28 cellular contexts compared by ENCODE assay signal in the genomic region with DNA sequence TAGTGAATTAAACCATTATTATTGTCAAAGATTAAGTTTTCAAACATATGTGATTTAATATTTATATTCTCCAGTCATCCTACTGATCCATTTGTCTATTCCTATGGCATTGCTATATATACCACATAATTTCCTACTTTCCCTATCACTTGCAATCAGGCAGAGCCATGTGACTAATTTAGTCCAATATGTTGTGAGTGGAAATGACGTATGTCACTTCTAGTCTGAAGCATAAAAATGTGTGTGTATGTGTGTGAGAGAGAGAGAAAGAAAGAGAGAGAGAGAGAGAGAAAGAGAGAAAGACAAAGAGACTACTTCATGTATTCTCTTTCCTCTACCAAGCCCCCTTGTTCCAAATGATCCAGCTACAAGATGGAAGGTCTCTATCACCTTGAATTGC. TPM values are rescaled to one million over a fixed set of nuclear protein-coding genes. Genes with fewer than 3 reads are reported as not detected.
DNase-seq lines count a peak whose midpoint lies in the region; ATAC-seq, FAIRE-seq and TF ChIP-seq lines count a peak whose summit lies in the region.
"Had no signal": no experiment of that assay in that cellular context is flagged by ENCODE, and none has a peak within 500 bp of the region (broad histone marks: within the 10 kb centered on the region; RNA-seq: fewer than 3 reads in every experiment).

No MANE protein-coding gene starts in this region.

- peaks cover 40% of the 10 kb centered on the region for H3K27me3 Mint-ChIP-seq in CD4-positive, alpha-beta T cell
- H3K27me3 Mint-ChIP-seq in central memory CD8-positive, alpha-beta T cell: peaks cover 38% of the 10 kb centered on the region

- no peaks in the 10 kb centered on the region for H3F3A ChIP-seq in SU-DHL-6 (ENCODE audit: insufficient read depth)

- no peak overlapping the region for H3K27ac ChIP-seq in CD4-positive, alpha-beta T cell (ENCODE audit: low read depth, low read length)
- H3K27ac ChIP-seq in DND-41 (ENCODE audit: low read length) (peak overlapping the region; percentile 76), SU-DHL-6 (ENCODE audit: low read depth, low read length) (no peak overlapping the region), pancreas (no peak overlapping the region)
- H3K27ac ChIP-seq: C4-2B, Peyer's patch, SK-N-MC had no signal

- no peaks in the 10 kb centered on the region for H3K36me3 Mint-ChIP-seq in CD4-positive, alpha-beta T cell (ENCODE audit: low read depth)
- H3K36me3 Mint-ChIP-seq in central memory CD8-positive, alpha-beta T cell (ENCODE audit: insufficient read depth): peaks cover 5% of the 10 kb centered on the region

- H3K36me3 ChIP-seq in DND-41 (ENCODE audit: insufficient read depth, low read length) (no peaks in the 10 kb centered on the region), SU-DHL-6 (ENCODE audit: low read length) (no peaks in the 10 kb centered on the region), pancreas (no peaks in the 10 kb centered on the region)
- H3K36me3 ChIP-seq: MG63, Peyer's patch had no signal

- peak overlapping the region; percentile 58 for H3K4me3 Mint-ChIP-seq in CD4-positive, alpha-beta T cell
- peak overlapping the region; percentile 4 for H3K4me3 Mint-ChIP-seq in central memory CD8-positive, alpha-beta T cell

- H3K9ac ChIP-seq in DND-41 (ENCODE audit: low read depth, low read length) (peak overlapping the region; percentile 10; the same call in 1 of the 2 replicates), SU-DHL-6 (ENCODE audit: low read length) (no peak overlapping the region)

- POLR2A ChIA-PET in CD4-positive, alpha-beta T cell (lab: Charles Lee): no interaction called here

- H3K9me3 Mint-ChIP-seq in CD4-positive, alpha-beta T cell: peaks cover 3% of the 10 kb centered on the region
- no peaks in the 10 kb centered on the region for H3K9me3 Mint-ChIP-seq in central memory CD8-positive, alpha-beta T cell

- H4K20me1 ChIP-seq in DND-41 (ENCODE audit: insufficient read depth, low read length) (no peaks in the 10 kb centered on the region), SU-DHL-6 (ENCODE audit: low read depth, low read length) (no peaks in the 10 kb centered on the region)

- H2AFZ ChIP-seq in DND-41 (ENCODE audit: low read depth, low read length) (peak overlapping the region; percentile 74), SU-DHL-6 (ENCODE audit: low read depth, low read length, severe bottlenecking) (no peak overlapping the region)

- H3K4me2 ChIP-seq in DND-41 (ENCODE audit: insufficient read depth, low read length): peak overlapping the region; percentile 62
- H3K4me2 ChIP-seq in SU-DHL-6 (ENCODE audit: low read depth, low read length, poor library complexity, severe bottlenecking): peak overlapping the region; percentile 27

- TF ChIP-seq CTCF in CD4-positive, alpha-beta T cell (IDR thresholded peaks at IDR 0.05): no peak
- no peak for TF ChIP-seq CTCF in DND-41 (IDR thresholded peaks at IDR 0.05; ENCODE audit: borderline replicate concordance, extremely low read depth, low read length, poor library complexity, severe bottlenecking)
- TF ChIP-seq CTCF in SU-DHL-6 (IDR thresholded peaks at IDR 0.05; ENCODE audit: insufficient read depth, low read length, poor library complexity, severe bottlenecking): no peak
- no peak for TF ChIP-seq CTCF in pancreas (IDR thresholded peaks at IDR 0.05)

- no peaks in the 10 kb centered on the region for H3K9me2 ChIP-seq in SU-DHL-6 (replicated peaks; ENCODE audit: insufficient read depth, low read length)

- peak overlapping the region; percentile 54 for H3K27ac Mint-ChIP-seq in CD4-positive, alpha-beta T cell
- peak overlapping the region; percentile 69 for H3K27ac Mint-ChIP-seq in central memory CD8-positive, alpha-beta T cell (ENCODE audit: low read depth)

- no peak for DNase-seq in CD4-positive, alpha-beta T cell
- no peak for DNase-seq in DND-41
- DNase-seq in central memory CD8-positive, alpha-beta T cell (ENCODE audit: low spot score in 2 of 2): no peak
- DNase-seq in COR-L47 (lab: John Stamatoyannopoulos, UW): no peak
- DNase-seq in pancreas: no peak
- DNase-seq: EL, GDM1, Kasumi-1, MG63, NCI-H1417, NCI-H1694, NCI-H2081 treated with DMSO at 0.1 percent for 48 hours, NCI-H2171, NCI-H226, NCI-H510A, NCI-H69, Peyer's patch, SIG-M5, SW 1271 had no signal

- H3K79me2 ChIP-seq in DND-41 (ENCODE audit: insufficient read depth, low read length): no peaks in the 10 kb centered on the region
- H3K79me2 ChIP-seq in SU-DHL-6 (ENCODE audit: insufficient read depth, low read length): no peaks in the 10 kb centered on the region

- H3K4me1 ChIP-seq in DND-41 (ENCODE audit: insufficient read depth, low read length) (peaks cover 30% of the 10 kb centered on the region), pancreas (no peaks in the 10 kb centered on the region)
- H3K4me1 ChIP-seq: Peyer's patch had no signal

- H3K4me1 Mint-ChIP-seq in CD4-positive, alpha-beta T cell (ENCODE audit: low read depth): peaks cover 11% of the 10 kb centered on the region
- peaks cover 6% of the 10 kb centered on the region for H3K4me1 Mint-ChIP-seq in central memory CD8-positive, alpha-beta T cell

- ATAC-seq in CD4-positive, alpha-beta T cell (ENCODE audit: poor library complexity): peak; percentile 44
- ATAC-seq in DND-41 (ENCODE audit: insufficient read depth, low read depth) (peak; percentile 90), HG02623 (IDR thresholded peaks at IDR 0.05; ENCODE audit: unreplicated experiment) (no peak), pancreas (no peak)
- peak; percentile 67 for ATAC-seq in central memory CD8-positive, alpha-beta T cell (replicated peaks; ENCODE audit: extremely low read depth, poor library complexity, severe bottlenecking)
- ATAC-seq: HCT116, K562 had no signal

- intact Hi-C loops in CD4-positive, alpha-beta T cell (cut with DNase I, micrococcal nuclease): no loop called here
- intact Hi-C loops in pancreas (cut with DNase I): no loop called here

- FAIRE-seq in pancreas (lab: Jason Lieb, UNC): no peak
- FAIRE-seq: GM12892, K562 had no signal

- CTCF ChIA-PET in CD4-positive, alpha-beta T cell (lab: Charles Lee): no interaction called here

- no peaks in the 10 kb centered on the region for H3K9me3 ChIP-seq in CD4-positive, alpha-beta T cell (ENCODE audit: control insufficient read depth, low read length)
- H3K9me3 ChIP-seq in DND-41 (ENCODE audit: insufficient read depth, low read length, severe bottlenecking): no peaks in the 10 kb centered on the region
- H3K9me3 ChIP-seq in SU-DHL-6 (ENCODE audit: insufficient read depth, low read length): no peaks in the 10 kb centered on the region
- no peaks in the 10 kb centered on the region for H3K9me3 ChIP-seq in pancreas
- H3K9me3 ChIP-seq: MG63, Peyer's patch had no signal

- WGBS in pancreas, 2 donors: 82 to 97% methylated on average over 1 of the region's 1 CpG

- H3K27me3 ChIP-seq in CD4-positive, alpha-beta T cell (ENCODE audit: control insufficient read depth, insufficient read depth, low read length): no peaks in the 10 kb centered on the region
- H3K27me3 ChIP-seq in DND-41 (ENCODE audit: insufficient read depth, low read length, poor library complexity) (no peaks in the 10 kb centered on the region), SU-DHL-6 (ENCODE audit: low read length) (no peaks in the 10 kb centered on the region), pancreas (no peaks in the 10 kb centered on the region)
- H3K27me3 ChIP-seq: MG63, Peyer's patch had no signal

- H3K4me3 ChIP-seq in DND-41 (ENCODE audit: low read depth in 1 of 2, low read length in 2 of 2) (peak overlapping the region in 1 of 2 experiments; percentile 30; a peak in 1 of 4 replicates), SU-DHL-6 (ENCODE audit: insufficient read depth, low read length, poor library complexity, severe bottlenecking) (no peak overlapping the region), pancreas (no peak overlapping the region)
- H3K4me3 ChIP-seq: K562, MG63, Peyer's patch, SK-N-MC had no signal

RNA-seq across cellular contexts. Expression of gene TACR1, which starts 12.1 kb away (rescaled TPM):
- total RNA-seq in CD4-positive, alpha-beta T cell: under 1 TPM in 1 of 2 experiments, not detected in 1; 0.14 TPM
- under 1 TPM; 0.08 to 0.40 (median 0.09) TPM for total RNA-seq in pancreas
- under 1 TPM; 0.07 to 0.23 TPM for polyA plus RNA-seq in pancreas
- total RNA-seq: A673, HT-29, K562 had no signal
- polyA plus RNA-seq: K562 had no signal

Comparison
In these comparisons a context has a peak if more than half of its experiments do, and no peak if none do; other contexts are left out.
1. ATAC-seq: peak in CD4-positive, alpha-beta T cell (single experiment), DND-41 (single experiment) and central memory CD8-positive, alpha-beta T cell (single experiment); none in HG02623 (single experiment) and pancreas (0 of 4).